ENCODE assay signal across 1 cellular context in the genomic region with DNA sequence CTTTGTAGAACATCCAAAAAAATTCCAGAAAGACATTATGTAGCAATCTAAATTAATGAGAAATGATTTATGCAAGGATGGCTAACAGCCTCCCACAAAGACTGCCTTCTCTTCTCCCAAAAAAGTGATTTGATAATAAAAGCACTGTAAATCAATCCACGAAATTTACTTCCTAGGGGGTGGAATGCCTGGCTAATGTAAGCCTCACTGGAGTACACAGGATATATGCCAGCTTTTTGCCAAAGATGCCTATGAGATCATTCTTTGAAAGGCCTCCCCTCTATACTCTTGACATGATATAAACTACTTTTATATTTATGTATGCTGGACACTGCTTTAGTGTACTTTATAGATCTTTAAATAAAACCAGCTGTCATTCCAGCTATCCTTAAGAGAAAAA.
A peak's percentile ranks its signal among the peaks of the same experiment; 100 is the strongest.
TF ChIP-seq lines count a peak whose summit lies in the region.

No MANE protein-coding gene starts in this region.

TF ChIP-seq in SK-N-SH treated with all-trans-retinoic acid at 6 μM for 48 hours, 23 proteins besides CTCF, POLR2A, EP300 and RAD21 (continued from another document):
- TF ChIP-seq TSHZ2 (CRISPR knock-in tag; IDR thresholded peaks at IDR 0.05) (peak; percentile 79), ZNF8 (CRISPR knock-in tag; IDR thresholded peaks at IDR 0.05) (no peak), PPARA (CRISPR knock-in tag; IDR thresholded peaks at IDR 0.05; ENCODE audit: borderline replicate concordance) (no peak), TCF4 (CRISPR knock-in tag; IDR thresholded peaks at IDR 0.05; ENCODE audit: borderline replicate concordance) (no peak), OSR1 (CRISPR knock-in tag; IDR thresholded peaks at IDR 0.05) (no peak), GLIS3 (CRISPR knock-in tag; IDR thresholded peaks at IDR 0.05) (0 out of 2 replicates have a peak, but pooled peaks have one; percentile 72)
